In genomic region chr1:121048293-121048752, GRCh38 we compare ENCODE assay signal across 8 cellular contexts.
DNase-seq lines count a peak whose midpoint lies in the region; ATAC-seq, FAIRE-seq and TF ChIP-seq lines count a peak whose summit lies in the region.
"Not testable (repeated sequence)": the region's sequence is repeated elsewhere in the genome, so short reads cannot be mapped to it uniquely, and the experiment has no call there.

No MANE protein-coding gene starts in this region.

- not testable (repeated sequence) for TF ChIP-seq EP300 in H1 (IDR thresholded peaks at IDR 0.05; ENCODE audit: borderline replicate concordance in 1 of 2, low read depth in 2 of 2, low read length in 2 of 2)

- H3K14ac ChIP-seq in H1 (ENCODE audit: insufficient read length), result not testable (repeated sequence)

- H2BK120ac ChIP-seq in H1 (replicated peaks; ENCODE audit: low read depth, low read length), result not testable (repeated sequence)

- not testable (repeated sequence) for TF ChIP-seq POLR2A in H1 (IDR thresholded peaks at IDR 0.05; ENCODE audit: control extremely low read depth in 1 of 2, low read depth in 2 of 2, low read length in 2 of 2)

- not testable (repeated sequence) for H3K36me3 ChIP-seq in CD4-positive, CD25-positive, alpha-beta regulatory T cell (ENCODE audit: control insufficient read depth, insufficient read depth, low read length); HUES48 (ENCODE audit: control insufficient read depth, insufficient read depth, low read length); H1 (ENCODE audit: control insufficient read depth in 2 of 4, insufficient read depth in 4 of 4, low read length in 3 of 4)

- not testable (repeated sequence) for FAIRE-seq in H1 (lab: Jason Lieb, UNC)

- peak overlapping the region in 2 of 3 donors; percentile 48 to 75 for H3K27ac Mint-ChIP-seq in CD4-positive, CD25-positive, alpha-beta regulatory T cell
- H3K27ac Mint-ChIP-seq in T-cell; activated CD8-positive, alpha-beta T cell treated with anti-CD3 and anti-CD28 coated beads for 36 hours: not testable (repeated sequence)
- peak overlapping the region in 1 of 10 donors; percentile 85 for H3K27ac Mint-ChIP-seq in naive thymus-derived CD8-positive, alpha-beta T cell

- H2BK5ac ChIP-seq in H1 (ENCODE audit: low read depth, low read length), result not testable (repeated sequence)

- not testable (repeated sequence) for H4K20me1 ChIP-seq in H1 (replicated peaks in 1 of 2; ENCODE audit: control insufficient read depth in 1 of 2, insufficient read depth in 2 of 2, low read length in 2 of 2)

- intact Hi-C loops in activated CD8-positive, alpha-beta T cell treated with anti-CD3 and anti-CD28 coated beads for 36 hours (cut with micrococcal nuclease), result not testable (repeated sequence)

- H3K4ac ChIP-seq in H1 (replicated peaks; ENCODE audit: insufficient read length, low read depth, low read length), result not testable (repeated sequence)

- peaks cover 11% of the 10 kb centered on the region for H3K27me3 Mint-ChIP-seq in CD4-positive, CD25-positive, alpha-beta regulatory T cell
- peaks cover 4 to 13% of the 10 kb centered on the region in 2 donors for H3K27me3 Mint-ChIP-seq in T-cell
- H3K27me3 Mint-ChIP-seq in activated CD8-positive, alpha-beta T cell treated with anti-CD3 and anti-CD28 coated beads for 36 hours, result not testable (repeated sequence)
- peaks cover 0 to 17% (median 7%) of the 10 kb centered on the region in 5 donors for H3K27me3 Mint-ChIP-seq in naive thymus-derived CD8-positive, alpha-beta T cell

- H2BK20ac ChIP-seq in H1 (ENCODE audit: low read length), result not testable (repeated sequence)

- 8% methylated on average over 13 of the region's 21 CpGs; no CpG with 5 or more reads in 1 of the 2 experiments for whole genome bisulfite sequencing in H1 (ENCODE audit: extremely low coverage in 1 of 2, insufficient coverage in 1 of 2, insufficient read length in 1 of 2, insufficient replicate concordance in 2 of 2, low coverage in 1 of 2, low lambda C conversion rate in 2 of 2, missing lambda C conversion rate in 1 of 2), 2 experiments

- not testable (repeated sequence) for TF ChIP-seq RAD21 in H1 (IDR thresholded peaks at IDR 0.05 in 1 of 2, conservative IDR thresholded peaks at IDR 0.05 in 1 of 2; ENCODE audit: low read depth in 2 of 2, low read length in 2 of 2)

- H3K27ac ChIP-seq in CD4-positive, CD25-positive, alpha-beta regulatory T cell (ENCODE audit: insufficient read depth, low read length, poor library complexity, severe bottlenecking); HUES48 (ENCODE audit: low read depth, low read length); H1 (ENCODE audit: low read depth, low read length): not testable (repeated sequence)

- H3K27me3 ChIP-seq in CD4-positive, CD25-positive, alpha-beta regulatory T cell (ENCODE audit: control insufficient read depth, insufficient read depth, low read length); HUES48 (ENCODE audit: control insufficient read depth, insufficient read depth, low read length); H1 (replicated peaks in 1 of 4; ENCODE audit: control insufficient read depth in 3 of 4, extremely low read depth in 1 of 4, insufficient read depth in 3 of 4, low read length in 3 of 4): not testable (repeated sequence)

- H3K23ac ChIP-seq in H1 (ENCODE audit: insufficient read length), result not testable (repeated sequence)

- H3K79me2 ChIP-seq in H1 (ENCODE audit: control insufficient read depth in 1 of 2, insufficient read depth in 2 of 2, low read length in 2 of 2), result not testable (repeated sequence)

- not testable (repeated sequence) for H2BK15ac ChIP-seq in H1 (ENCODE audit: low read length)

- H3K79me1 ChIP-seq in H1 (ENCODE audit: low read depth, low read length), result not testable (repeated sequence)

- not testable (repeated sequence) for H3K4me1 ChIP-seq in CD4-positive, CD25-positive, alpha-beta regulatory T cell (ENCODE audit: control insufficient read depth, insufficient read depth, low read length, poor library complexity, severe bottlenecking); HUES48 (ENCODE audit: control insufficient read depth, insufficient read depth, low read length); H1 (replicated peaks in 1 of 4; ENCODE audit: control insufficient read depth in 3 of 4, insufficient read depth in 4 of 4, low read length in 3 of 4)

- not testable (repeated sequence) for H4K5ac ChIP-seq in H1 (ENCODE audit: insufficient read length, low read depth, low read length)

- not testable (repeated sequence) for H2AK5ac ChIP-seq in H1 (ENCODE audit: low read depth, low read length)

- CTCF ChIA-PET in T-cell (lab: Charles Lee); activated CD8-positive, alpha-beta T cell treated with anti-CD3 and anti-CD28 coated beads for 36 hours (lab: Charles Lee); H1 (lab: Charles Lee; ENCODE audit: partially characterized antibody): not testable (repeated sequence)

- H2AFZ ChIP-seq in H1 (ENCODE audit: low read length), result not testable (repeated sequence)

- H3K56ac ChIP-seq in H1 (replicated peaks; ENCODE audit: insufficient read length, low read depth, low read length), result not testable (repeated sequence)

- peak overlapping the region in 3 of 4 donors; percentile 71 to 80 (median 75) for H3K4me3 Mint-ChIP-seq in CD4-positive, CD25-positive, alpha-beta regulatory T cell
- peak overlapping the region in 2 of 3 donors; percentile 30 to 39 for H3K4me3 Mint-ChIP-seq in T-cell
- not testable (repeated sequence) for H3K4me3 Mint-ChIP-seq in activated CD8-positive, alpha-beta T cell treated with anti-CD3 and anti-CD28 coated beads for 36 hours
- H3K4me3 Mint-ChIP-seq in naive thymus-derived CD8-positive, alpha-beta T cell, result peak overlapping the region in 6 of 10 donors; percentile 10 to 52 (median 30)

- H2BK12ac ChIP-seq in H1 (ENCODE audit: low read depth, low read length), result not testable (repeated sequence)

- TF ChIP-seq CTCF in activated CD8-positive, alpha-beta T cell treated with anti-CD3 and anti-CD28 coated beads for 36 hours (IDR thresholded peaks at IDR 0.05); H1 (IDR thresholded peaks at IDR 0.05; ENCODE audit: control extremely low read depth in 1 of 3, insufficient read depth in 1 of 3, low read depth in 1 of 3, low read length in 3 of 3): not testable (repeated sequence)

- H3K4me3 ChIP-seq in CD4-positive, CD25-positive, alpha-beta regulatory T cell (ENCODE audit: low read depth, low read length), result not testable (repeated sequence)
- H3K4me3 ChIP-seq in HUES48 (ENCODE audit: low read depth, low read length), result peak overlapping the region; percentile 46; the same call in 1 of the 2 replicates
- peak overlapping the region in 2 of 4 experiments; percentile 34 to 45; a peak in 5 of 8 replicates for H3K4me3 ChIP-seq in H1 (ENCODE audit: extremely low read depth in 1 of 4, insufficient read depth in 2 of 4, low read depth in 3 of 4, low read length in 4 of 4)

- H3K4me1 Mint-ChIP-seq in CD4-positive, CD25-positive, alpha-beta regulatory T cell; T-cell; activated CD8-positive, alpha-beta T cell treated with anti-CD3 and anti-CD28 coated beads for 36 hours (ENCODE audit: low read depth): not testable (repeated sequence)
- peaks cover 3 to 11% (median 7%) of the 10 kb centered on the region in 4 donors for H3K4me1 Mint-ChIP-seq in naive thymus-derived CD8-positive, alpha-beta T cell

- ATAC-seq in CD4-positive, CD25-positive, alpha-beta regulatory T cell (ENCODE audit: low read depth in 2 of 2), result peak in 1 of 2 donors; percentile 52
- peak in 2 of 4 experiments; percentile 55 to 60 for ATAC-seq in T-cell (replicated peaks in 1 of 4)
- peak; percentile 75 for ATAC-seq in activated CD8-positive, alpha-beta T cell treated with anti-CD3 and anti-CD28 coated beads for 36 hours
- peak; percentile 25 to 46 for ATAC-seq in naive thymus-derived CD8-positive, alpha-beta T cell

- not testable (repeated sequence) for H4K91ac ChIP-seq in H1 (replicated peaks; ENCODE audit: insufficient read length, low read length)

- not testable (repeated sequence) for H3K9ac ChIP-seq in HUES48 (ENCODE audit: low read depth, low read length); H1 (replicated peaks in 1 of 4; ENCODE audit: extremely low read depth in 1 of 4, low read depth in 3 of 4, low read length in 3 of 4)

- H3K9me3 ChIP-seq in CD4-positive, CD25-positive, alpha-beta regulatory T cell (ENCODE audit: control insufficient read depth in 2 of 2, low read length in 2 of 2); HUES48 (ENCODE audit: control insufficient read depth, insufficient read depth, low read length); H1 (ENCODE audit: insufficient read depth in 2 of 2, low read depth in 1 of 2, low read length in 1 of 2): not testable (repeated sequence)

- H3K23me2 ChIP-seq in H1 (ENCODE audit: low read depth, low read length), result not testable (repeated sequence)

- not testable (repeated sequence) for H3K36me3 Mint-ChIP-seq in CD4-positive, CD25-positive, alpha-beta regulatory T cell; T-cell; activated CD8-positive, alpha-beta T cell treated with anti-CD3 and anti-CD28 coated beads for 36 hours (ENCODE audit: low read depth); naive thymus-derived CD8-positive, alpha-beta T cell

- not testable (repeated sequence) for H3K18ac ChIP-seq in H1 (ENCODE audit: extremely low read depth, low read length)

- not testable (repeated sequence) for H3K9me3 Mint-ChIP-seq in CD4-positive, CD25-positive, alpha-beta regulatory T cell; T-cell; activated CD8-positive, alpha-beta T cell treated with anti-CD3 and anti-CD28 coated beads for 36 hours; naive thymus-derived CD8-positive, alpha-beta T cell

- POLR2A ChIA-PET in T-cell (lab: Charles Lee); activated CD8-positive, alpha-beta T cell treated with anti-CD3 and anti-CD28 coated beads for 36 hours (lab: Charles Lee); H1 (lab: Charles Lee; ENCODE audit: partially characterized antibody); naive thymus-derived CD8-positive, alpha-beta T cell (lab: Charles Lee): not testable (repeated sequence)

- peak in 1 of 3 donors; percentile 52 for DNase-seq in CD4-positive, CD25-positive, alpha-beta regulatory T cell
- DNase-seq in T-cell, result peak in 4 of 34 experiments; percentile 1 to 13 (median 6)
- peak; percentile 64 for DNase-seq in activated CD8-positive, alpha-beta T cell treated with anti-CD3 and anti-CD28 coated beads for 36 hours
- peak; percentile 32 for DNase-seq in activated naive CD4-positive, alpha-beta T cell treated with Interleukin-2 at 50 U/mL for 16 hours
- DNase-seq in H1 (ENCODE audit: low read depth in 1 of 2, low spot score in 2 of 2); naive thymus-derived CD8-positive, alpha-beta T cell: not testable (repeated sequence)
- peak in 2 of 3 donors; percentile 19 to 20 for DNase-seq in stimulated activated CD4-positive, alpha-beta T cell treated with anti-CD3 and anti-CD28 coated beads, TNF-alpha, amount 100 ng/mL, for 48 hours (ENCODE audit: low read depth in 3 of 3)

- H4K8ac ChIP-seq in H1 (ENCODE audit: extremely low read depth, insufficient read depth, low read length), result not testable (repeated sequence)

- peak overlapping the region; percentile 37 to 61; a peak in 3 of 4 replicates for H3K4me2 ChIP-seq in H1 (ENCODE audit: insufficient read depth in 1 of 2, low read depth in 2 of 2, low read length in 2 of 2)
